ENCODE assay signal across 1 cellular context in the genomic region with DNA sequence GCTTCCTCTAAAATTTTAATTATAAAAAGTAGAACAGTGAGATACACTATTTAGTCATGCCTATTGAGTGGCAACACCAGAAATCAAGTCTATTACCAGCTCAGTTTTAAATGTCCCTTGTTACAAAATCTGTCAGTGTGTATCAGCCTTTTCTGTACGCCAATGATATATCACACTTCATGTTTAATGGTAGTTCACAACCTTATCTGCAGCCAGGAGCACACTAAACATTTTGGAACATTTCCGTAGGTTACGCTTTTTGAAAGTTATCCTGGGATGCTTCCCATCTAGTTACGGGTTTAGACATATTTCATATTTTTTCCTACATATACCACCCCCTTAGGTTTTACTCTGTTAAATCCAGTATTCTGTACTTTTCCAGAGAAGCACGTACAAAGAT.
A peak's percentile ranks its signal among the peaks of the same experiment; 100 is the strongest.
TF ChIP-seq lines count a peak whose summit lies in the region.

No MANE protein-coding gene starts in this region.

TF ChIP-seq in HepG2, 621 proteins besides CTCF, POLR2A, EP300 and RAD21:
- TF ChIP-seq RBM22 (optimal IDR thresholded peaks at IDR 0.05; ENCODE audit: low read length) (peak; percentile 48), POLR2G (IDR thresholded peaks at IDR 0.05; ENCODE audit: low read depth, low read length) (peak; percentile 3; the same call in 1 of the 2 replicates), MTF1 (CRISPR knock-in tag; IDR thresholded peaks at IDR 0.05) (no peak), KDM5A (IDR thresholded peaks at IDR 0.05; ENCODE audit: borderline replicate concordance, low read length) (no peak), RBFOX2 (IDR thresholded peaks at IDR 0.05; ENCODE audit: low read depth, low read length) (peak; percentile 68; the same call in 1 of the 2 replicates), AGO2 (optimal IDR thresholded peaks at IDR 0.05; ENCODE audit: low read depth, low read length) (peak; percentile 82), POLR2AphosphoS2 (IDR thresholded peaks at IDR 0.05; ENCODE audit: low read depth, low read length) (peak; percentile 24; the same call in 1 of the 2 replicates)
TF ChIP-seq in HepG2: peak in this region for 5.
